ENCODE assay signal across 8 cellular contexts in the genomic region with DNA sequence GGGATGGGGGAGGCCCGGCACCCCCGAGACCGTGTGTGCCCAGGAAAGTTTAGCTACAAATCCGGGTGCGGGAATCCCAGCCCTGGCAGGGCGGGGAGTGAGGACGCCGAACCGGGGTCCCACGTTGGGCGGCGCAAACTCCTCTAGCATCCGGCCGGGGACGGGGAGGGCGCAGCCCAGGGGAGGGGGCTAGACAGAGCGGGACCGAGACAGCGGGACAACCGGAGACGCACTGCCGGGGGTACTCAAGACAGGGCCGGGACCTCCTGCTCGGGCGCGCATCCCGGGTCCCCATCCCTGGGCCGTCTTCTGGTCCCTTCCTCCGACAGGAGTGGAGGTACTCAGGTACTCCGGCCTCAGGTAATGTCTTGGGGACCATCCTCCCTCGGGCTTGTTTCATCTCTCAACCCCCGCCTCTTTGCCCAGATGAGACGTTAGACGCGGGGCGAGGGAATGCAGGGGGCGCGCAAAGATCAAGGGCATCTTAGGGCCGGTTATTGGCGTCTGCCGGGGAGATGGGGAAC. TPM values are rescaled to one million over a fixed set of nuclear protein-coding genes. Genes with fewer than 3 reads are reported as not detected.
DNase-seq lines count a peak whose midpoint lies in the region; ATAC-seq and TF ChIP-seq lines count a peak whose summit lies in the region.

No MANE protein-coding gene starts in this region.

- H3K9me2 ChIP-seq in SK-N-SH, result no peaks in the 10 kb centered on the region

- no peak overlapping the region for H3K27ac ChIP-seq in SK-N-SH (ENCODE audit: low read depth in 2 of 2, low read length in 1 of 2)

- H3K9ac ChIP-seq in SK-N-SH, result no peak overlapping the region

- no peak overlapping the region; the same call in 1 of the 2 replicates for H2AFZ ChIP-seq in SK-N-SH (ENCODE audit: low read depth)

- no peaks in the 10 kb centered on the region for H3K36me3 ChIP-seq in SK-N-SH (replicated peaks in 1 of 2; ENCODE audit: control insufficient read depth in 1 of 2, insufficient read depth in 2 of 2, low read length in 1 of 2)

- POLR2A ChIA-PET in SK-N-SH (lab: Yijun Ruan, JAX), result no interaction called here
- POLR2A ChIA-PET in activated B cell treated with CpG ODN at 0.5 μM for 24 hours (lab: Charles Lee), result no interaction called here

- H3K27me3 ChIP-seq in SK-N-SH (ENCODE audit: insufficient read depth), result peaks cover 33% of the 10 kb centered on the region

- peaks cover 19% of the 10 kb centered on the region for H3K4me1 Mint-ChIP-seq in activated B cell treated with CpG ODN at 0.5 μM for 24 hours

- H3K4me3 ChIP-seq in SK-N-SH (ENCODE audit: low read depth in 2 of 2, low read length in 1 of 2), result peak overlapping the region; percentile 60 to 93

- H4K20me1 ChIP-seq in SK-N-SH (ENCODE audit: insufficient read depth), result no peaks in the 10 kb centered on the region

- H3K4me2 ChIP-seq in SK-N-SH, result peak overlapping the region; percentile 95; the same call in 1 of the 2 replicates

- no peaks in the 10 kb centered on the region for H3K36me3 Mint-ChIP-seq in activated B cell treated with CpG ODN at 0.5 μM for 24 hours (ENCODE audit: low read depth)

- no peak for DNase-seq in SK-N-SH
- DNase-seq in activated B cell treated with CpG ODN at 0.5 μM for 24 hours, result peak; percentile 21
- DNase-seq in left ventricle myocardium superior, result no peak
- DNase-seq in stimulated activated CD8-positive, alpha-beta memory T cell treated with anti-CD3 and anti-CD28 coated beads, Interleukin-4, amount 100 ng/mL, for 48 hours, result peak; percentile 28
- DNase-seq in NCI-H1436 treated with DMSO at 0.1 percent for 48 hours (lab: John Stamatoyannopoulos, UW), result no peak
- no peak for DNase-seq in LoVo (ENCODE audit: low spot score)

- H3K9me3 ChIP-seq in SK-N-SH, result no peaks in the 10 kb centered on the region

- no peak overlapping the region for H3K27ac Mint-ChIP-seq in activated B cell treated with CpG ODN at 0.5 μM for 24 hours

- H3F3A ChIP-seq in SK-N-SH (replicated peaks; ENCODE audit: insufficient read depth), result no peaks in the 10 kb centered on the region

- no peaks in the 10 kb centered on the region for H3K79me2 ChIP-seq in SK-N-SH (ENCODE audit: insufficient read depth)

- peaks cover 0 to 20% of the 10 kb centered on the region in 2 experiments; a peak in 1 of 4 replicates for H3K4me1 ChIP-seq in SK-N-SH (ENCODE audit: control insufficient read depth in 1 of 2, insufficient read depth in 2 of 2, low read depth in 1 of 2, low read length in 1 of 2)

- H3K27me3 Mint-ChIP-seq in activated B cell treated with CpG ODN at 0.5 μM for 24 hours, result peaks cover 7% of the 10 kb centered on the region

- TF ChIP-seq CTCF in SK-N-SH (IDR thresholded peaks at IDR 0.05) (no peak), activated B cell treated with CpG ODN at 0.5 μM for 24 hours (IDR thresholded peaks at IDR 0.05) (no peak)

- TF ChIP-seq EP300 in SK-N-SH (IDR thresholded peaks at IDR 0.05; ENCODE audit: borderline replicate concordance in 1 of 2, low read depth in 1 of 2, low read length in 1 of 2), result no peak

- CTCF ChIA-PET in SK-N-SH (lab: Yijun Ruan, JAX) (interaction anchor here (0.7 to 5.7 kb wide), 19 partner anchors 10 to 185 kb away, joined by 3 to 60 read pairs (median 4); no protein-coding TSS in a partner anchor), activated B cell treated with CpG ODN at 0.5 μM for 24 hours (lab: Charles Lee) (no interaction called here)

- ATAC-seq in SK-N-SH treated with all-trans-retinoic acid at 6 μM for 48 hours (no peak), activated B cell treated with CpG ODN at 0.5 μM for 24 hours (ENCODE audit: low read depth) (no peak), left ventricle myocardium superior (peak; percentile 1), GM18517 (IDR thresholded peaks at IDR 0.05; ENCODE audit: unreplicated experiment) (no peak)

- WGBS in SK-N-SH (ENCODE audit: low lambda C conversion rate), result 10% methylated on average over 28 of the region's 41 CpGs

- TF ChIP-seq RAD21 in SK-N-SH (IDR thresholded peaks at IDR 0.05; ENCODE audit: low read length), result no peak

- H3K4me3 Mint-ChIP-seq in activated B cell treated with CpG ODN at 0.5 μM for 24 hours, result peak overlapping the region; percentile 65

- no peaks in the 10 kb centered on the region for H3K9me3 Mint-ChIP-seq in activated B cell treated with CpG ODN at 0.5 μM for 24 hours

- intact Hi-C loops in activated B cell treated with CpG ODN at 0.5 μM for 24 hours (cut with micrococcal nuclease) (loop anchor here (5.0 kb wide), 1 partner anchor 107 kb away; a partner anchor contains a TSS), left ventricle myocardium superior (cut with micrococcal nuclease) (no loop called here)

TF ChIP-seq in SK-N-SH, 30 proteins besides CTCF, POLR2A, EP300 and RAD21 (continues in another document):
- TF ChIP-seq, protein P1, sequence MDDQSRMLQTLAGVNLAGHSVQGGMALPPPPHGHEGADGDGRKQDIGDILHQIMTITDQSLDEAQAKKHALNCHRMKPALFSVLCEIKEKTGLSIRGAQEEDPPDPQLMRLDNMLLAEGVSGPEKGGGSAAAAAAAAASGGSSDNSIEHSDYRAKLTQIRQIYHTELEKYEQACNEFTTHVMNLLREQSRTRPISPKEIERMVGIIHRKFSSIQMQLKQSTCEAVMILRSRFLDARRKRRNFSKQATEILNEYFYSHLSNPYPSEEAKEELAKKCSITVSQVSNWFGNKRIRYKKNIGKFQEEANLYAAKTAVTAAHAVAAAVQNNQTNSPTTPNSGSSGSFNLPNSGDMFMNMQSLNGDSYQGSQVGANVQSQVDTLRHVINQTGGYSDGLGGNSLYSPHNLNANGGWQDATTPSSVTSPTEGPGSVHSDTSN (IDR thresholded peaks at IDR 0.05), result no peak
- TF ChIP-seq NRF1 (IDR thresholded peaks at IDR 0.05; ENCODE audit: low read depth, low read length) (no peak), NFIC (IDR thresholded peaks at IDR 0.05; ENCODE audit: borderline replicate concordance) (no peak), CHD2 (IDR thresholded peaks at IDR 0.05; ENCODE audit: low read length, partially characterized antibody) (no peak), MEF2A (IDR thresholded peaks at IDR 0.05; ENCODE audit: borderline replicate concordance, low read depth) (no peak), FOSL2 (IDR thresholded peaks at IDR 0.05; ENCODE audit: borderline replicate concordance, low read depth) (no peak)

TF ChIP-seq in SK-N-SH treated with all-trans-retinoic acid at 6 μM for 48 hours, 23 proteins besides CTCF, POLR2A, EP300 and RAD21:
- TF ChIP-seq ZFP3 (CRISPR knock-in tag; IDR thresholded peaks at IDR 0.05) (no peak), ESRRG (CRISPR knock-in tag; IDR thresholded peaks at IDR 0.05) (no peak), ZNF70 (CRISPR knock-in tag; IDR thresholded peaks at IDR 0.05) (no peak), ZNF8 (CRISPR knock-in tag; IDR thresholded peaks at IDR 0.05) (no peak), TOX (CRISPR knock-in tag; IDR thresholded peaks at IDR 0.05; ENCODE audit: borderline replicate concordance) (no peak), PPARA (CRISPR knock-in tag; IDR thresholded peaks at IDR 0.05; ENCODE audit: borderline replicate concordance) (no peak), BACH2 (CRISPR knock-in tag; IDR thresholded peaks at IDR 0.05; ENCODE audit: borderline replicate concordance) (no peak), SNAI2 (CRISPR knock-in tag; IDR thresholded peaks at IDR 0.05) (no peak)

RNA-seq across cellular contexts. Expression of a gene that starts 0.6 kb away (rescaled TPM):
- polyA plus RNA-seq in SK-N-SH (2012; rRNA removed), result 0.06 and 0.13 TPM in 2 replicates
- 0.04 and 0.13 TPM in 2 replicates for polyA plus RNA-seq in SK-N-SH (2012; cell fraction: cytosol; rRNA removed)
- 0.05 and 0.20 TPM in 2 replicates for polyA plus RNA-seq in SK-N-SH (2012; cell fraction: nucleus; rRNA removed)
- total RNA-seq in activated B cell treated with CpG ODN at 0.5 μM for 24 hours (0.12 and 0.38 TPM in 2 replicates), left ventricle myocardium superior (80.1 TPM)

Comparison
In these comparisons a context has a peak if more than half of its experiments do, and no peak if none do; other contexts are left out.
1. DNase-seq: peak in activated B cell treated with CpG ODN at 0.5 μM for 24 hours (single experiment) and stimulated activated CD8-positive, alpha-beta memory T cell treated with anti-CD3 and anti-CD28 coated beads, Interleukin-4, amount 100 ng/mL, for 48 hours (single experiment); none in SK-N-SH (single experiment), left ventricle myocardium superior (single experiment), NCI-H1436 treated with DMSO at 0.1 percent for 48 hours (single experiment) and LoVo (single experiment).
2. RNA of a gene that starts 0.6 kb away (total RNA-seq): 80.1 TPM in left ventricle myocardium superior (single experiment); 0.12 to 0.38 TPM in activated B cell treated with CpG ODN at 0.5 μM for 24 hours; every median in the first group is over 10 times any median in the second.